9 cellular contexts compared by ENCODE assay signal in the genomic region with DNA sequence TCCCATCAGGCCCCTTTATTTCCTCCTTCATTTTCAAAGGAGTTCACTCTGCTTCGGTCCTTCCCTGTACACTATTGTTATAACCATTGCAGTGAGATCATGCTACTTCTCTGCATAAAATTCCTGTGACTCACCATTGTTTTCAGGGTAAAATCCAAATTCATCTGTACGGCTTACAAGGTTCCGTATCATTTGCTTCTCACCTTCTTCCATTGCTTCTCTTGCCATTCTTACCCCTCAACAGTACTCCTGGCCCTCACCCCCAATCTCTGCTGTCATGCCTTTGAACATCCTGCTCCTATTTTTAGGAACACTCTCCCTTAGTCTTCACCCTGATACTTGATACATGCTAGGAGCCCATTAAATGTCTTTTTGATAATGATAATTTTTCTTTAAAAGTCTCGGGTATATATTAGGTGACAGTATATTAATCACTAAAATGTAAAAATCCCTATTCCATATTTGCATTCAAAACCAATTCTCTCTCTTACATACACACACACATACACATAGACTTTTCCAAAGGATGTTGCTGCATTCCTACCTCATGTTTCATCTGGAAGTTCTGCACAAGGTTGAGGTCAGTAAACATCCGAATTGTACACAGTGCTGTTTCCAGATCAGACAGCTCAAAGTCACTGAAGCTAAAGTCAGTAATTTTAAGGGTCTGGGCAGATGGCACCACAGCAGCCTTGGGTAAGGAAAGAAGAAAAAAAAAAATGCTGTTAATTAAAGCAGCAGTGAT.
DNase-seq lines count a peak whose midpoint lies in the region; ATAC-seq and TF ChIP-seq lines count a peak whose summit lies in the region.
"Had no signal": no experiment of that assay in that cellular context is flagged by ENCODE, and none has a peak within 500 bp of the region (broad histone marks: within the 10 kb centered on the region; RNA-seq: fewer than 3 reads in every experiment).

No MANE protein-coding gene starts in this region.

- TF ChIP-seq CTCF in chondrocyte (IDR thresholded peaks at IDR 0.05): no peak
- no peak for TF ChIP-seq CTCF in left lung (IDR thresholded peaks at IDR 0.05)

- H3K27ac Mint-ChIP-seq in activated naive CD4-positive, alpha-beta T cell treated with anti-CD3 and anti-CD28 coated beads, Interleukin-2, amount 50 U/mL, for 24 hours: peak overlapping the region; percentile 6
- peak overlapping the region; percentile 76 for H3K27ac Mint-ChIP-seq in chondrocyte (ENCODE audit: unreplicated experiment)
- H3K27ac Mint-ChIP-seq in stimulated activated naive B cell treated with anti-CD40 and anti-IgM and Interleukin-4, amounts not matched to agents 10 μg/mL and 1 μg/mL and 100 μg/mL, for 72 hours: no peak overlapping the region

- peak overlapping the region in 1 of 2 donors; percentile 43 for H3K27ac ChIP-seq in left lung

- H3K36me3 Mint-ChIP-seq in activated naive CD4-positive, alpha-beta T cell treated with anti-CD3 and anti-CD28 coated beads, Interleukin-2, amount 50 U/mL, for 24 hours: peaks cover 14% of the 10 kb centered on the region
- H3K36me3 Mint-ChIP-seq in chondrocyte (ENCODE audit: low read depth): peaks cover 11% of the 10 kb centered on the region
- peaks cover 10 to 33% of the 10 kb centered on the region in 2 donors for H3K36me3 Mint-ChIP-seq in stimulated activated naive B cell treated with anti-CD40 and anti-IgM and Interleukin-4, amounts not matched to agents 10 μg/mL and 1 μg/mL and 100 μg/mL, for 72 hours

- no peak for DNase-seq in activated naive CD4-positive, alpha-beta T cell treated with anti-CD3 and anti-CD28 coated beads, Interleukin-2, amount 50 U/mL, for 16 hours
- no peak for DNase-seq in chondrocyte (ENCODE audit: low spot score)
- no peak for DNase-seq in left lung
- no peak for DNase-seq in NCI-H1092 treated with DMSO at 0.1 percent for 48 hours (lab: John Stamatoyannopoulos, UW)
- no peak for DNase-seq in stimulated activated naive B cell treated with anti-CD40 and anti-IgM and Interleukin-4, amounts not matched to agents 10 μg/mL and 1 μg/mL and 100 μg/mL, for 72 hours
- DNase-seq in DMS 273 (lab: John Stamatoyannopoulos, UW; ENCODE audit: unreplicated experiment): no peak
- DNase-seq: activated T-cell treated with anti-CD3 and anti-CD28 coated beads, Interleukin-2, amount 50 U/mL, for 1 hour had no signal

- no peak overlapping the region for H3K4me3 Mint-ChIP-seq in activated naive CD4-positive, alpha-beta T cell treated with anti-CD3 and anti-CD28 coated beads, Interleukin-2, amount 50 U/mL, for 24 hours
- H3K4me3 Mint-ChIP-seq in chondrocyte (ENCODE audit: unreplicated experiment): no peak overlapping the region
- no peak overlapping the region for H3K4me3 Mint-ChIP-seq in stimulated activated naive B cell treated with anti-CD40 and anti-IgM and Interleukin-4, amounts not matched to agents 10 μg/mL and 1 μg/mL and 100 μg/mL, for 72 hours

- H3K9me3 ChIP-seq in left lung: no peaks in the 10 kb centered on the region

- intact Hi-C loops in left lung (cut with DNase I): no loop called here

- no peaks in the 10 kb centered on the region for H3K4me1 ChIP-seq in left lung

- no peaks in the 10 kb centered on the region for H3K27me3 ChIP-seq in left lung

- H3K4me1 Mint-ChIP-seq in activated naive CD4-positive, alpha-beta T cell treated with anti-CD3 and anti-CD28 coated beads, Interleukin-2, amount 50 U/mL, for 24 hours: no peaks in the 10 kb centered on the region
- peaks cover 13% of the 10 kb centered on the region for H3K4me1 Mint-ChIP-seq in chondrocyte (ENCODE audit: low read depth)
- no peaks in the 10 kb centered on the region for H3K4me1 Mint-ChIP-seq in stimulated activated naive B cell treated with anti-CD40 and anti-IgM and Interleukin-4, amounts not matched to agents 10 μg/mL and 1 μg/mL and 100 μg/mL, for 72 hours

- H3K36me3 ChIP-seq in left lung: peaks cover 0 to 10% of the 10 kb centered on the region in 2 donors

- no peak overlapping the region for H3K4me3 ChIP-seq in left lung

- peak; percentile 73 for ATAC-seq in left lung
- ATAC-seq in stimulated activated naive B cell treated with anti-CD40 and anti-IgM and Interleukin-4, amounts not matched to agents 10 μg/mL and 1 μg/mL and 100 μg/mL, for 72 hours (replicated peaks): no peak
- no peak for ATAC-seq in GM19395 (IDR thresholded peaks at IDR 0.05; ENCODE audit: unreplicated experiment)

- H3K9me3 Mint-ChIP-seq in activated naive CD4-positive, alpha-beta T cell treated with anti-CD3 and anti-CD28 coated beads, Interleukin-2, amount 50 U/mL, for 24 hours: no peaks in the 10 kb centered on the region
- H3K9me3 Mint-ChIP-seq in chondrocyte (ENCODE audit: low read depth): no peaks in the 10 kb centered on the region
- no peaks in the 10 kb centered on the region for H3K9me3 Mint-ChIP-seq in stimulated activated naive B cell treated with anti-CD40 and anti-IgM and Interleukin-4, amounts not matched to agents 10 μg/mL and 1 μg/mL and 100 μg/mL, for 72 hours

- no peaks in the 10 kb centered on the region for H3K27me3 Mint-ChIP-seq in activated naive CD4-positive, alpha-beta T cell treated with anti-CD3 and anti-CD28 coated beads, Interleukin-2, amount 50 U/mL, for 24 hours
- no peaks in the 10 kb centered on the region for H3K27me3 Mint-ChIP-seq in chondrocyte (ENCODE audit: low read depth)
- no peaks in the 10 kb centered on the region for H3K27me3 Mint-ChIP-seq in stimulated activated naive B cell treated with anti-CD40 and anti-IgM and Interleukin-4, amounts not matched to agents 10 μg/mL and 1 μg/mL and 100 μg/mL, for 72 hours
